Comparison of ENCODE assay signal across 8 cellular contexts in genomic region chr20:45041464-45042337, GRCh38. TPM values are rescaled to one million over a fixed set of nuclear protein-coding genes. Genes with fewer than 3 reads are reported as not detected.
DNase-seq lines count a peak whose midpoint lies in the region; ATAC-seq and TF ChIP-seq lines count a peak whose summit lies in the region.

No MANE protein-coding gene starts in this region.

- H3K4me1 Mint-ChIP-seq in endothelial cell (ENCODE audit: unreplicated experiment): peaks cover 9% of the 10 kb centered on the region

- no peaks in the 10 kb centered on the region for H3K27me3 Mint-ChIP-seq in endothelial cell (ENCODE audit: unreplicated experiment)

- H3K36me3 Mint-ChIP-seq in endothelial cell (ENCODE audit: low read depth, unreplicated experiment): peaks cover 5% of the 10 kb centered on the region

- H3K9ac ChIP-seq in skeletal muscle satellite cell (ENCODE audit: low read depth, low read length): no peak overlapping the region

- no peaks in the 10 kb centered on the region for H3K36me3 ChIP-seq in skeletal muscle satellite cell (ENCODE audit: insufficient read depth, low read length)

- no peaks in the 10 kb centered on the region for H3K9me3 ChIP-seq in skeletal muscle satellite cell (replicated peaks; ENCODE audit: low read length)

- peak overlapping the region; percentile 45 for H3K4me2 ChIP-seq in skeletal muscle satellite cell (ENCODE audit: low read length)

- TF ChIP-seq CTCF in endothelial cell (IDR thresholded peaks at IDR 0.05; ENCODE audit: unreplicated experiment): no peak

- H3K9me3 Mint-ChIP-seq in endothelial cell (ENCODE audit: unreplicated experiment): no peaks in the 10 kb centered on the region

- H3K4me3 ChIP-seq in skeletal muscle satellite cell (ENCODE audit: low read length): no peak overlapping the region

- no peak for ATAC-seq in HG03025 (IDR thresholded peaks at IDR 0.05; ENCODE audit: low FRiP score, unreplicated experiment)
- no peak for ATAC-seq in GM18858 (IDR thresholded peaks at IDR 0.05; ENCODE audit: unreplicated experiment)
- ATAC-seq in GM18520 (IDR thresholded peaks at IDR 0.05; ENCODE audit: unreplicated experiment): no peak

- no peaks in the 10 kb centered on the region for H3K27me3 ChIP-seq in skeletal muscle satellite cell (ENCODE audit: control insufficient read depth, insufficient read depth, low read length)

- no peak overlapping the region for H3K4me3 Mint-ChIP-seq in endothelial cell (ENCODE audit: unreplicated experiment)

- H3K4me1 ChIP-seq in skeletal muscle satellite cell (ENCODE audit: control insufficient read depth, insufficient read depth, low read length): peaks cover 50% of the 10 kb centered on the region

- DNase-seq in NOMO-1 treated with DMSO at 0.1 percent for 48 hours (lab: John Stamatoyannopoulos, UW; ENCODE audit: unreplicated experiment): peak; percentile 32
- no peak for DNase-seq in NOMO-1 treated with dmso at 0.1 percent for 144 hours (lab: John Stamatoyannopoulos, UW; ENCODE audit: unreplicated experiment)
- DNase-seq in RPMI7951 (ENCODE audit: low read depth): peak; percentile 70
- DNase-seq in endothelial cell (ENCODE audit: low spot score): peak; percentile 8

- H3K27ac Mint-ChIP-seq in endothelial cell (ENCODE audit: unreplicated experiment): peak overlapping the region; percentile 96

RNA-seq across cellular contexts. Expression of gene KCNS1, which starts 59.2 kb away (rescaled TPM):
- 0.12 and 0.39 TPM in 2 replicates for total RNA-seq in RPMI7951 (2014; rRNA removed; shearing (Covaris generic))
- total RNA-seq in endothelial cell (ENCODE audit: unreplicated experiment): 0.10 TPM
- under 0.01 and 0.22 TPM in 2 replicates for total RNA-seq in skeletal muscle satellite cell (2012; rRNA removed)
